9 cellular contexts compared by ENCODE assay signal in the genomic region with DNA sequence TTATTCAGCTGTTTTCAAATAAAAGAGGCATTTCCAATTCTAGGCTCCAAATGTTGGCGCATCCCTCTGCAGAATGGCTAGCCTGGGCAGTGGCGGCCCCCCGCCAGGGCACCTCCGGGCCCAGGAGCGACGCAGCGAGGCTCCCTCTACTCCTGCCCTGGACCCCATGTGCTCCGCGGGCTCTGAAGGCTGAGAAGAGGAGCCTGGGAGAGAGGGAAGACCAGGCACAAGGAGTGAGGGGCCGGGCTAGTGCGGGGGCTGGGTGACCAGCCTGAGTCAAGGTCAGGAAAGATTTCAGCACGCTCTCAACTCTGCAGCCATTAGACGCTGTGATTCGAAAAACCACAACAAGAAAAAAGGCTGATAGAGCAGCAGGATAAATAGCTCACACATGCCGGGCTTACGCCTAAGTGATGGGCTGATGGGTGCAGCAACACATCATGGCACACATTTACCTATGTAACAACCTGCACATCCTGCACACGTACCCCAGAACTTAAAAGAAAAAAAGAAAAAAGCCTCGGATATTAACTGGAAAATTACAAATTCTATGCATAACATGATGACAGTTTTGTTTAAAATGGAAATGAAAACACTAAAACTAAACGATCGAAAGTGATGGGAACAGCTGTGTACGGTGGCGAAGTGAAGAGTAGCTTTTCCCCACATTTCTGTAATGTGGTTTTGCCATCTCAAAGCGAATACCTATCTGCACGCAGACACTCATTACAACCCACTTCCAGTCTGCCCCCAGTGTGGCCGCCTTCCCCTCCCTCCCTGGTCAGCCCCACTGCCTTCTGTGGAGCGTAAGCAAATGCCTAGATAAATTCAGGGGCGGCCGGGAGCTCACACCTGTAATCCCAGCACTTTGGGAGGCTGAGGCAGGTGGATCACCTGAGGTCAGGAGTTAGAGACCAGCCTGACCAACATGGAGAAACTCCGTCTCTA. TPM values are rescaled to one million over a fixed set of nuclear protein-coding genes. Genes with fewer than 3 reads are reported as not detected.
A peak's percentile ranks its signal among the peaks of the same experiment; 100 is the strongest.
DNase-seq lines count a peak whose midpoint lies in the region; ATAC-seq lines count a peak whose summit lies in the region.
"Had no signal": no experiment of that assay in that cellular context is flagged by ENCODE, and none has a peak within 500 bp of the region (broad histone marks: within the 10 kb centered on the region; RNA-seq: fewer than 3 reads in every experiment).

No MANE protein-coding gene starts in this region.

- H3K36me3 Mint-ChIP-seq in activated T-helper 17 cell treated with anti-CD3 and anti-CD28 coated beads, Interleukin-2, amount 50 U/mL, for 72 hours (ENCODE audit: low read depth) = peaks cover 14% of the 10 kb centered on the region

- peaks cover 6% of the 10 kb centered on the region for H3K4me1 Mint-ChIP-seq in activated T-helper 17 cell treated with anti-CD3 and anti-CD28 coated beads, Interleukin-2, amount 50 U/mL, for 72 hours

- H3K9me3 Mint-ChIP-seq in activated T-helper 17 cell treated with anti-CD3 and anti-CD28 coated beads, Interleukin-2, amount 50 U/mL, for 72 hours = no peaks in the 10 kb centered on the region

- DNase-seq in ELR (ENCODE audit: low read depth) (peak; percentile 80), hepatic stellate cell (ENCODE audit: low spot score) (peak; percentile 40), NCI-H82 treated with DMSO at 0.1 percent for 48 hours (lab: John Stamatoyannopoulos, UW; ENCODE audit: unreplicated experiment) (no peak), caudate nucleus (lab: John Stamatoyannopoulos, UW) (no peak), NCI-H128 (lab: John Stamatoyannopoulos, UW; ENCODE audit: unreplicated experiment) (no peak)
- DNase-seq in stimulated activated CD4-positive, alpha-beta T cell treated with anti-CD3 and anti-CD28 coated beads, Interleukin-12 subunit alpha, Interleukin-12 subunit beta, amount 100 ng/mL, for 4 hours = peak; percentile 11
- DNase-seq: SIG-M5 had no signal

- H3K4me3 Mint-ChIP-seq in activated T-helper 17 cell treated with anti-CD3 and anti-CD28 coated beads, Interleukin-2, amount 50 U/mL, for 72 hours = peak overlapping the region; percentile 44

- peak; percentile 89 for ATAC-seq in activated T-helper 17 cell treated with anti-CD3 and anti-CD28 coated beads, Interleukin-2, amount 50 U/mL, for 72 hours (replicated peaks)
- no peak for ATAC-seq in GM21528 (IDR thresholded peaks at IDR 0.05; ENCODE audit: low FRiP score, unreplicated experiment)

- H3K27ac Mint-ChIP-seq in activated T-helper 17 cell treated with anti-CD3 and anti-CD28 coated beads, Interleukin-2, amount 50 U/mL, for 72 hours = peak overlapping the region; percentile 7

- H3K27me3 Mint-ChIP-seq in activated T-helper 17 cell treated with anti-CD3 and anti-CD28 coated beads, Interleukin-2, amount 50 U/mL, for 72 hours = no peaks in the 10 kb centered on the region

- H3K27ac ChIP-seq in caudate nucleus (ENCODE audit: low read depth, low read length) = no peak overlapping the region

RNA-seq across cellular contexts. Expression of a gene that starts 44.4 kb away (rescaled TPM):
- 10 to 100 TPM; 57.3 to 69.1 TPM for total RNA-seq in activated T-helper 17 cell treated with anti-CD3 and anti-CD28 coated beads, Interleukin-2, amount 50 U/mL, for 72 hours

RNA-seq across cellular contexts. Expression of a gene that starts 52.9 kb away (rescaled TPM):
- total RNA-seq in activated T-helper 17 cell treated with anti-CD3 and anti-CD28 coated beads, Interleukin-2, amount 50 U/mL, for 72 hours = 10 to 100 TPM; 21.9 to 29.1 TPM

RNA-seq across cellular contexts. Expression of a gene that starts 56.3 kb away (rescaled TPM):
- total RNA-seq in activated T-helper 17 cell treated with anti-CD3 and anti-CD28 coated beads, Interleukin-2, amount 50 U/mL, for 72 hours = 1 to 10 TPM; 3.0 to 5.2 TPM

Comparison
In these comparisons a context has a peak if more than half of its experiments do, and no peak if none do; other contexts are left out.
1. DNase-seq: peak in ELR (single experiment), hepatic stellate cell (single experiment) and stimulated activated CD4-positive, alpha-beta T cell treated with anti-CD3 and anti-CD28 coated beads, Interleukin-12 subunit alpha, Interleukin-12 subunit beta, amount 100 ng/mL, for 4 hours (single experiment); none in NCI-H82 treated with DMSO at 0.1 percent for 48 hours (single experiment), caudate nucleus (0 of 61) and NCI-H128 (single experiment).